15 cellular contexts compared by ENCODE assay signal in the genomic region with DNA sequence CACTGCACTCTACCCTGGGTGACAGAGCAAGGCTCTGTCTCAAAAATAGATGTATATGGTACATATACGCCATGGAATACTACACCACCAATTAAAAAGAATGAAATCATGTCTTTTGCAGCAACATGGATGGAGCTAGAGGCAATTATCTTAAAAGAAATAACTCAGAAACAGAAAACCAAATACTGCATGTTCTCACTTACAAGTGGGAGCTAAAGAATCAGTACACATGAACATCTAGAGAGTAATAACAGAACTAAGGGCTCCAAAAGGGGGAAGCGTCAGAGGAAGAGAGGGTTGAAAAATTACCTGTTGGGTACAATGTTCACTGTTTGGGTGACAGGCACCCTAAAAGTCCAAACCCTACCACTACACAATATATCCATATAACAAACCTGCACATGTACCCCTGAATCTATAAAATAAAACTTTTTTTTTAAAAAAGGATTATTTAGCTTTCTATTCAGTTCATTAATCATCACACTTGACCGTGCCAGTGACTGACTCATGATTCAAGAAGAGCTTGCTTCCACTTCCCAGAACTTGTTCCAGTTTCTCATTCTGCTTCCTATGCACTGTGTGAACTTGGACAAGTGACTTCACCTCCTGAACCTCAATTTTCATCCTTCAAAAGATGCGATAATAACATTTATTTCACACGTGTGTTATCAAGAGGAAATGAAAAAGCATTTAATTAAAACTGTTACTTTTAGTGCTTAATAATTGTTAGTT.
DNase-seq lines count a peak whose midpoint lies in the region; ATAC-seq, FAIRE-seq and TF ChIP-seq lines count a peak whose summit lies in the region.
"Had no signal": no experiment of that assay in that cellular context is flagged by ENCODE, and none has a peak within 500 bp of the region (broad histone marks: within the 10 kb centered on the region; RNA-seq: fewer than 3 reads in every experiment).

No MANE protein-coding gene starts in this region.

- WGBS in psoas muscle, 3 donors: 60 to 64% (median 64%) methylated on average over 5 of the region's 5 CpGs

- intact Hi-C loops in psoas muscle (cut with DNase I): no loop called here

- H3K4me1 ChIP-seq in psoas muscle: peaks cover 10% of the 10 kb centered on the region

- no peaks in the 10 kb centered on the region for H3K9me3 ChIP-seq in psoas muscle

- peak in 2 of 4 donors; percentile 63 to 71 for ATAC-seq in psoas muscle
- no peak for ATAC-seq in HG03442 (IDR thresholded peaks at IDR 0.05; ENCODE audit: unreplicated experiment)
- ATAC-seq in HG02623 (IDR thresholded peaks at IDR 0.05; ENCODE audit: unreplicated experiment): no peak
- ATAC-seq: T-helper 17 cell had no signal

- CTCF ChIA-PET in HEK293T (lab: Yijun Ruan, JAX): no interaction called here

- peak; percentile 18 for FAIRE-seq in GM18507 (lab: Jason Lieb, UNC)

- peak overlapping the region; percentile 30 for H3K27ac ChIP-seq in psoas muscle
- H3K27ac ChIP-seq: skin epidermis had no signal

- TF ChIP-seq CTCF in fibroblast of the aortic adventitia (IDR thresholded peaks at IDR 0.05; ENCODE audit: insufficient read depth, low read length) (no peak), psoas muscle (IDR thresholded peaks at IDR 0.05) (no peak)

- H3K4me3 ChIP-seq in fibroblast of the aortic adventitia (ENCODE audit: low read depth, low read length): no peak overlapping the region
- no peak overlapping the region for H3K4me3 ChIP-seq in psoas muscle
- H3K4me3 ChIP-seq: skin epidermis had no signal

- POLR2A ChIA-PET in HEK293T (lab: Yijun Ruan, JAX): no interaction called here

- no peaks in the 10 kb centered on the region for H3K36me3 ChIP-seq in psoas muscle (ENCODE audit: insufficient read depth in 1 of 2, low read depth in 1 of 2)

- DNase-seq in GM18507 (ENCODE audit: extremely low spot score, insufficient read length, low read depth): no peak
- DNase-seq in RKO (ENCODE audit: low spot score): peak; percentile 34
- peak; percentile 79 for DNase-seq in fibroblast of the aortic adventitia (ENCODE audit: low read depth)
- DNase-seq in psoas muscle: no peak
- no peak for DNase-seq in HPDE6-E6E7 (ENCODE audit: extremely low spot score)
- DNase-seq in HEK293T (ENCODE audit: extremely low spot score): no peak
- DNase-seq: activated CD4-positive, alpha-beta memory T cell treated with anti-CD3 and anti-CD28 coated beads, Interleukin-2, amount 10 ng/mL, durations not matched to agents 7 days and 5 days; CD4-positive, alpha-beta memory T cell; cortex of kidney; hippocampal formation; NCI-H774; T-helper 17 cell had no signal

- H3K27me3 ChIP-seq in psoas muscle (ENCODE audit: insufficient read depth in 3 of 3, low read length in 2 of 3): no peaks in the 10 kb centered on the region

TF ChIP-seq in HEK293T, 16 proteins besides CTCF, POLR2A, EP300 and RAD21:
- TF ChIP-seq BHLHE40 (IDR thresholded peaks at IDR 0.05; ENCODE audit: borderline replicate concordance): no peak
- TF ChIP-seq, protein P1, sequence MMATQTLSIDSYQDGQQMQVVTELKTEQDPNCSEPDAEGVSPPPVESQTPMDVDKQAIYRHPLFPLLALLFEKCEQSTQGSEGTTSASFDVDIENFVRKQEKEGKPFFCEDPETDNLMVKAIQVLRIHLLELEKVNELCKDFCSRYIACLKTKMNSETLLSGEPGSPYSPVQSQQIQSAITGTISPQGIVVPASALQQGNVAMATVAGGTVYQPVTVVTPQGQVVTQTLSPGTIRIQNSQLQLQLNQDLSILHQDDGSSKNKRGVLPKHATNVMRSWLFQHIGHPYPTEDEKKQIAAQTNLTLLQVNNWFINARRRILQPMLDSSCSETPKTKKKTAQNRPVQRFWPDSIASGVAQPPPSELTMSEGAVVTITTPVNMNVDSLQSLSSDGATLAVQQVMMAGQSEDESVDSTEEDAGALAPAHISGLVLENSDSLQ (IDR thresholded peaks at IDR 0.05): no peak
- TF ChIP-seq CTBP1 (IDR thresholded peaks at IDR 0.05; ENCODE audit: borderline replicate concordance): no peak
- no peak for TF ChIP-seq SUZ12 (IDR thresholded peaks at IDR 0.05)
- TF ChIP-seq ZNF384 (IDR thresholded peaks at IDR 0.05): no peak
- TF ChIP-seq SP1 (IDR thresholded peaks at IDR 0.05): no peak
- TF ChIP-seq NFRKB (IDR thresholded peaks at IDR 0.05): no peak
- no peak for TF ChIP-seq L3MBTL2 (conservative IDR thresholded peaks at IDR 0.05)
- TF ChIP-seq FOXK2 (IDR thresholded peaks at IDR 0.05): no peak
- no peak for TF ChIP-seq FOXA1 (IDR thresholded peaks at IDR 0.05)
- no peak for TF ChIP-seq ELF4 (IDR thresholded peaks at IDR 0.05)
- no peak for TF ChIP-seq TARDBP (IDR thresholded peaks at IDR 0.05)
- TF ChIP-seq HDGF (IDR thresholded peaks at IDR 0.05; ENCODE audit: borderline replicate concordance): no peak
- TF ChIP-seq ARNT (IDR thresholded peaks at IDR 0.05): no peak
- TF ChIP-seq LEF1 (IDR thresholded peaks at IDR 0.05; ENCODE audit: borderline replicate concordance): no peak
- TF ChIP-seq FOXM1 (IDR thresholded peaks at IDR 0.05; ENCODE audit: borderline replicate concordance): no peak

Comparison
In these comparisons a context has a peak if more than half of its experiments do, and no peak if none do; other contexts are left out.
1. DNase-seq: peak in RKO (single experiment) and fibroblast of the aortic adventitia (single experiment); none in GM18507 (single experiment), psoas muscle (0 of 2), HPDE6-E6E7 (single experiment) and HEK293T (single experiment).